1 cellular context compared by ENCODE assay signal in genomic region chr7:1536768-1537630, GRCh38.
A peak's percentile ranks its signal among the peaks of the same experiment; 100 is the strongest.
TF ChIP-seq lines count a peak whose summit lies in the region.

No MANE protein-coding gene starts in this region.

TF ChIP-seq in HepG2, 621 proteins besides CTCF, POLR2A, EP300 and RAD21 (continued from another document and continues in another):
- TF ChIP-seq LRRFIP1 (CRISPR knock-in tag; conservative IDR thresholded peaks at IDR 0.05): no peak
- TF ChIP-seq NFE2L1 (CRISPR knock-in tag; IDR thresholded peaks at IDR 0.05; ENCODE audit: borderline replicate concordance): no peak
- TF ChIP-seq ZNF784 (CRISPR knock-in tag; IDR thresholded peaks at IDR 0.05; ENCODE audit: borderline replicate concordance): 0 out of 2 replicates have a peak, but pooled peaks have one; percentile 82
- no peak for TF ChIP-seq ZNF660 (CRISPR knock-in tag; IDR thresholded peaks at IDR 0.05; ENCODE audit: borderline replicate concordance, low read depth)
- no peak; the same call in 1 of the 2 replicates for TF ChIP-seq ARNTL (CRISPR knock-in tag; IDR thresholded peaks at IDR 0.05)
- TF ChIP-seq NFATC3 (CRISPR knock-in tag; IDR thresholded peaks at IDR 0.05): no peak
- peak; percentile 50; the same call in 1 of the 2 replicates for TF ChIP-seq SIX1 (CRISPR knock-in tag; IDR thresholded peaks at IDR 0.05; ENCODE audit: borderline replicate concordance)
- TF ChIP-seq PRDM15 (CRISPR knock-in tag; IDR thresholded peaks at IDR 0.05): 0 out of 2 replicates have a peak, but pooled peaks have one; percentile 23
- TF ChIP-seq ZSCAN25 (CRISPR knock-in tag; IDR thresholded peaks at IDR 0.05): peak; percentile 56; the same call in 1 of the 2 replicates
- TF ChIP-seq THAP9 (CRISPR knock-in tag; IDR thresholded peaks at IDR 0.05; ENCODE audit: borderline replicate concordance): peak; percentile 69; the same call in 1 of the 2 replicates
- TF ChIP-seq ZNF800 (CRISPR knock-in tag; IDR thresholded peaks at IDR 0.05): peak; percentile 46; the same call in 1 of the 2 replicates
- no peak for TF ChIP-seq XBP1 (CRISPR knock-in tag; IDR thresholded peaks at IDR 0.05)
- no peak for TF ChIP-seq TFE3 (CRISPR knock-in tag; IDR thresholded peaks at IDR 0.05)
- TF ChIP-seq PBX3 (CRISPR knock-in tag; IDR thresholded peaks at IDR 0.05; ENCODE audit: borderline replicate concordance): no peak
- peak; percentile 92 for TF ChIP-seq PHF21A (CRISPR knock-in tag; IDR thresholded peaks at IDR 0.05)
- TF ChIP-seq NONO (IDR thresholded peaks at IDR 0.05): no peak
- TF ChIP-seq NONO (CRISPR knock-in tag; conservative IDR thresholded peaks at IDR 0.05): peak; percentile 90
- no peak for TF ChIP-seq ZNF260 (CRISPR knock-in tag; IDR thresholded peaks at IDR 0.05; ENCODE audit: borderline replicate concordance, low read depth)
- TF ChIP-seq ZSCAN22 (CRISPR knock-in tag; IDR thresholded peaks at IDR 0.05): no peak
- TF ChIP-seq ZNF790 (CRISPR knock-in tag; IDR thresholded peaks at IDR 0.05; ENCODE audit: borderline replicate concordance): no peak
- peak; percentile 95 for TF ChIP-seq FOXA3 (CRISPR knock-in tag; IDR thresholded peaks at IDR 0.05)
- TF ChIP-seq TAF1 (CRISPR knock-in tag; IDR thresholded peaks at IDR 0.05): peak; percentile 63; the same call in 1 of the 2 replicates
- TF ChIP-seq ZNF7 (CRISPR knock-in tag; IDR thresholded peaks at IDR 0.05): no peak
- TF ChIP-seq ZNF136 (CRISPR knock-in tag; IDR thresholded peaks at IDR 0.05; ENCODE audit: low read depth): 0 out of 2 replicates have a peak, but pooled peaks have one; percentile 67
- no peak for TF ChIP-seq ZNF850 (CRISPR knock-in tag; conservative IDR thresholded peaks at IDR 0.05)
- TF ChIP-seq RELA (CRISPR knock-in tag; IDR thresholded peaks at IDR 0.05): no peak
- peak; percentile 74; the same call in 1 of the 2 replicates for TF ChIP-seq SKIL (CRISPR knock-in tag; IDR thresholded peaks at IDR 0.05; ENCODE audit: borderline replicate concordance)
- no peak for TF ChIP-seq GTF2F1 (IDR thresholded peaks at IDR 0.05; ENCODE audit: low read length)
- TF ChIP-seq ZNF367 (CRISPR knock-in tag; IDR thresholded peaks at IDR 0.05; ENCODE audit: borderline replicate concordance): no peak
- no peak for TF ChIP-seq TRAFD1 (CRISPR knock-in tag; IDR thresholded peaks at IDR 0.05; ENCODE audit: borderline replicate concordance)
- no peak for TF ChIP-seq ELK4 (CRISPR knock-in tag; IDR thresholded peaks at IDR 0.05; ENCODE audit: borderline replicate concordance)
- peak; percentile 58; the same call in 1 of the 2 replicates for TF ChIP-seq ZNF225 (CRISPR knock-in tag; IDR thresholded peaks at IDR 0.05)
- no peak for TF ChIP-seq SMC3 (IDR thresholded peaks at IDR 0.05; ENCODE audit: low read length)
- TF ChIP-seq ZNF354B (CRISPR knock-in tag; IDR thresholded peaks at IDR 0.05): no peak
- TF ChIP-seq ZFY (CRISPR knock-in tag; IDR thresholded peaks at IDR 0.05): peak; percentile 53
- TF ChIP-seq ZKSCAN5 (CRISPR knock-in tag; IDR thresholded peaks at IDR 0.05): no peak
- TF ChIP-seq JUND (CRISPR knock-in tag; IDR thresholded peaks at IDR 0.05): peak; percentile 100
